7 cellular contexts compared by ENCODE assay signal in genomic region chr19:19627716-19628498, GRCh38. TPM values are rescaled to one million over a fixed set of nuclear protein-coding genes. Genes with fewer than 3 reads are reported as not detected.
DNase-seq lines count a peak whose midpoint lies in the region; ATAC-seq lines count a peak whose summit lies in the region.

LPAR2 (minus strand) TSS chr19:19628220; CDS start chr19:19627275, 945 bp downstream.

- H3K4me1 Mint-ChIP-seq in activated naive CD8-positive, alpha-beta T cell treated with anti-CD3 and anti-CD28 coated beads for 36 hours: peaks cover 23% of the 10 kb centered on the region

- DNase-seq in SK-N-DZ (ENCODE audit: low spot score): peak; percentile 55
- peak; percentile 80 for DNase-seq in activated naive CD8-positive, alpha-beta T cell treated with anti-CD3 and anti-CD28 coated beads for 36 hours
- peak; percentile 74 for DNase-seq in stimulated activated CD4-positive, alpha-beta T cell treated with anti-CD3 and anti-CD28 coated beads, Interleukin-15, amount 100 ng/mL, for 24 hours
- no peak for DNase-seq in GOT3 (lab: John Stamatoyannopoulos, UW)

- H3K9me3 Mint-ChIP-seq in activated naive CD8-positive, alpha-beta T cell treated with anti-CD3 and anti-CD28 coated beads for 36 hours: no peaks in the 10 kb centered on the region

- peak within 1 kb of the TSS; percentile 97 for H3K27ac Mint-ChIP-seq in activated naive CD8-positive, alpha-beta T cell treated with anti-CD3 and anti-CD28 coated beads for 36 hours

- peak within 1 kb of the TSS; percentile 76 for H3K9ac ChIP-seq in iPS-15b (ENCODE audit: low read depth, low read length)

- H3K27me3 ChIP-seq in iPS-15b (ENCODE audit: control insufficient read depth, insufficient read depth, low read length): no peaks in the 10 kb centered on the region

- H3K27me3 Mint-ChIP-seq in activated naive CD8-positive, alpha-beta T cell treated with anti-CD3 and anti-CD28 coated beads for 36 hours: no peaks in the 10 kb centered on the region

- ATAC-seq in GM18511 (IDR thresholded peaks at IDR 0.05; ENCODE audit: unreplicated experiment): peak; percentile 74
- ATAC-seq in HG03045 (IDR thresholded peaks at IDR 0.05; ENCODE audit: unreplicated experiment): peak; percentile 59

- peaks cover 28% of the 10 kb centered on the region for H3K36me3 Mint-ChIP-seq in activated naive CD8-positive, alpha-beta T cell treated with anti-CD3 and anti-CD28 coated beads for 36 hours

- H3K4me3 Mint-ChIP-seq in activated naive CD8-positive, alpha-beta T cell treated with anti-CD3 and anti-CD28 coated beads for 36 hours: peak within 1 kb of the TSS; percentile 91

- H3K36me3 ChIP-seq in iPS-15b (ENCODE audit: control insufficient read depth, insufficient read depth, low read length): peaks cover 11% of the 10 kb centered on the region

- peak within 1 kb of the TSS; percentile 70 for H3K4me3 ChIP-seq in iPS-15b (ENCODE audit: low read depth, low read length)

- peaks cover 2% of the 10 kb centered on the region for H3K4me1 ChIP-seq in iPS-15b (ENCODE audit: control insufficient read depth, insufficient read depth, low read length)

- no peaks in the 10 kb centered on the region for H3K9me3 ChIP-seq in iPS-15b (ENCODE audit: control insufficient read depth, insufficient read depth, low read length)

RNA-seq across cellular contexts. Expression of gene LPAR2, which starts in this region (rescaled TPM):
- 35.3 and 41.9 TPM in 2 replicates for polyA plus RNA-seq in SK-N-DZ (2014; cell fraction: cytosol; rRNA removed)
- 421 and 484 TPM in 2 replicates for polyA plus RNA-seq in SK-N-DZ (2014; cell fraction: nucleus; rRNA removed)
- total RNA-seq in activated naive CD8-positive, alpha-beta T cell treated with anti-CD3 and anti-CD28 coated beads for 36 hours: 10 to 100 TPM; 23.7 to 28.4 TPM
